1 cellular context compared by ENCODE assay signal in the genomic region with DNA sequence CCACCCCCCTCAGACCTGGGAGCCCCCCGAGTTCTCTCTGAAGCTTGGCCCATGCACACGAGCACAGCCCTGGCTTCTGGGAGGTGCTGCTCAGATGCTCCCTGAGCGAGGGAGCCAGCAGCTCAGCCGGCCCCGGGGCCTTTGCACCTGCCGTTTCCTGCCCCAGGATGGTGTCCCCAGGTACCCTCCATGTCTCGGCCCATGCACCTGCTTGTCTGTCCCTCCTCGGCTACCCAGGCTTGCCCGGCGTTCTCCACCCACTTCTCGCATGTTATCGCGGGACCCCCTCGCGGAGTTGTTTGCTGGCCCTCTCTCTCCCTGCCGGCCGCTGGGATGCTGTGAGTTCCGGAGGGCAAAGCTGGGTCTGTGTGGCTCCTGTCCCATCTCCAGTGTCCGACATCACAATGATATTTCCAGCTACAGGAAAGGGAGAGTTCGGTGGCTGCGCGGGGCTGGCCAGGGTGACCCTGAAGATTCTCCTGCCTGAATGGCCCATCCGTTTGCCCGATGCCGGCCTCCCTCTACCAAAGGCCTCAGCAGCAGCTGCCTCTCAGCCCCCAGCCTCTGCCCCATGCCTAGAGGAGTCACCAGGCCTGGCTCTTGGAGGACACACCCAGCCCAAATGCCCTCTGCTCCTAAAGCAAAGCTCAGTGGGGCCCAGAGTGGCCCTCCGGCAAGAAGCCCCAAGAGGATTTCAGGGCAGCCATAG.
TF ChIP-seq lines count a peak whose summit lies in the region.

No MANE protein-coding gene starts in this region.

TF ChIP-seq in H1, 55 proteins besides CTCF, POLR2A, EP300 and RAD21:
- TF ChIP-seq SRF (IDR thresholded peaks at IDR 0.05; ENCODE audit: low read depth, low read length) (no peak), SAP30 (IDR thresholded peaks at IDR 0.05; ENCODE audit: insufficient read depth, insufficient replicate concordance, low read length) (no peak), MAFK (IDR thresholded peaks at IDR 0.05; ENCODE audit: low read depth, low read length) (no peak), KDM1A (IDR thresholded peaks at IDR 0.05; ENCODE audit: borderline replicate concordance, low read length) (peak; percentile 40; the same call in 1 of the 2 replicates)
